2 cellular contexts compared by ENCODE assay signal in genomic region chr15:29343229-29343628, GRCh38.
TF ChIP-seq lines count a peak whose summit lies in the region.

No MANE protein-coding gene starts in this region.

TF ChIP-seq in GM23338, 12 proteins besides CTCF, POLR2A, EP300 and RAD21:
- TF ChIP-seq EZH2 (IDR thresholded peaks at IDR 0.05; ENCODE audit: low read depth, unreplicated experiment) (no peak), CREB1 (CRISPR knock-in tag; IDR thresholded peaks at IDR 0.05; ENCODE audit: low read depth) (no peak), ZNF114 (CRISPR knock-in tag; IDR thresholded peaks at IDR 0.05) (no peak), STAT1 (IDR thresholded peaks at IDR 0.05; ENCODE audit: unreplicated experiment) (no peak), JUNB (IDR thresholded peaks at IDR 0.05; ENCODE audit: unreplicated experiment) (no peak), POLR2AphosphoS5 (IDR thresholded peaks at IDR 0.05; ENCODE audit: low read depth) (no peak), ETS1 (IDR thresholded peaks at IDR 0.05) (no peak), ZNF462 (CRISPR knock-in tag; IDR thresholded peaks at IDR 0.05) (no peak), ZNF331 (CRISPR knock-in tag; IDR thresholded peaks at IDR 0.05; ENCODE audit: low read depth) (no peak)
TF ChIP-seq in GM23338: peak in this region for 0.

TF ChIP-seq in H1, 55 proteins besides CTCF, POLR2A, EP300 and RAD21:
- TF ChIP-seq RFX5 (IDR thresholded peaks at IDR 0.05; ENCODE audit: borderline replicate concordance, low read depth, low read length) = no peak
- no peak for TF ChIP-seq TAF7 (optimal IDR thresholded peaks at IDR 0.05; ENCODE audit: borderline replicate concordance, low read depth, low read length)
- TF ChIP-seq, protein P1, sequence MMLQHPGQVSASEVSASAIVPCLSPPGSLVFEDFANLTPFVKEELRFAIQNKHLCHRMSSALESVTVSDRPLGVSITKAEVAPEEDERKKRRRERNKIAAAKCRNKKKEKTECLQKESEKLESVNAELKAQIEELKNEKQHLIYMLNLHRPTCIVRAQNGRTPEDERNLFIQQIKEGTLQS (IDR thresholded peaks at IDR 0.05; ENCODE audit: insufficient read depth, low read depth, low read length) = no peak
- TF ChIP-seq SP4 (IDR thresholded peaks at IDR 0.05; ENCODE audit: low read length) = no peak
- TF ChIP-seq BCL11A (IDR thresholded peaks at IDR 0.05; ENCODE audit: low read depth in 2 of 2, low read length in 2 of 2) = no peak
- TF ChIP-seq CHD7 (IDR thresholded peaks at IDR 0.05; ENCODE audit: insufficient replicate concordance, low read length) = no peak
- TF ChIP-seq TAF1 (IDR thresholded peaks at IDR 0.05; ENCODE audit: low read depth, low read length) = no peak
- no peak for TF ChIP-seq FOSL1 (IDR thresholded peaks at IDR 0.05; ENCODE audit: insufficient read depth, low read depth, low read length)
- no peak for TF ChIP-seq CHD2 (IDR thresholded peaks at IDR 0.05; ENCODE audit: low read length)
- TF ChIP-seq CHD1 (IDR thresholded peaks at IDR 0.05; ENCODE audit: low read depth, low read length) = no peak
- TF ChIP-seq POU5F1 (IDR thresholded peaks at IDR 0.05; ENCODE audit: low read depth, low read length) = no peak
- no peak for TF ChIP-seq CBX5 (IDR thresholded peaks at IDR 0.05; ENCODE audit: low read depth, low read length)
- no peak for TF ChIP-seq RNF2 (IDR thresholded peaks at IDR 0.05; ENCODE audit: borderline replicate concordance, low read depth, low read length, missing control alignments, poor library complexity, severe bottlenecking)
TF ChIP-seq in H1: peak in this region for 0.
